In genomic region chr15:101434032-101434920, GRCh38 we compare ENCODE assay signal across 21 cellular contexts.
"Had no signal": no experiment of that assay in that cellular context is flagged by ENCODE, and none has a peak within 500 bp of the region (broad histone marks: within the 10 kb centered on the region; RNA-seq: fewer than 3 reads in every experiment).

No MANE protein-coding gene starts in this region.

- H3K4me3 Mint-ChIP-seq: activated naive CD4-positive, alpha-beta T cell treated with anti-CD3 and anti-CD28 coated beads for 36 hours; activated naive CD8-positive, alpha-beta T cell treated with anti-CD3 and anti-CD28 coated beads, Interleukin-2, amount 10 ng/mL, durations not matched to agents 7 days and 5 days; activated T-cell treated with anti-CD3 and anti-CD28 coated beads, Interleukin-2, amount 50 U/mL, for 72 hours; nephron; stimulated activated naive B cell treated with anti-CD40 and anti-IgM and Interleukin-4, amounts not matched to agents 10 μg/mL and 1 μg/mL and 100 μg/mL, for 72 hours; type B pancreatic cell; WTC11 had no signal

- H3K4me3 ChIP-seq: heart right ventricle, lung, testis had no signal

- H3K27me3 ChIP-seq: heart right ventricle, testis had no signal

- H3K9me3 ChIP-seq: heart right ventricle, testis had no signal

- H3K9me3 Mint-ChIP-seq: activated naive CD4-positive, alpha-beta T cell treated with anti-CD3 and anti-CD28 coated beads for 36 hours; activated naive CD8-positive, alpha-beta T cell treated with anti-CD3 and anti-CD28 coated beads, Interleukin-2, amount 10 ng/mL, durations not matched to agents 7 days and 5 days; activated T-cell treated with anti-CD3 and anti-CD28 coated beads, Interleukin-2, amount 50 U/mL, for 72 hours; stimulated activated naive B cell treated with anti-CD40 and anti-IgM and Interleukin-4, amounts not matched to agents 10 μg/mL and 1 μg/mL and 100 μg/mL, for 72 hours; type B pancreatic cell; WTC11 had no signal

- H3K36me3 Mint-ChIP-seq: activated naive CD8-positive, alpha-beta T cell treated with anti-CD3 and anti-CD28 coated beads, Interleukin-2, amount 10 ng/mL, durations not matched to agents 7 days and 5 days; stimulated activated naive B cell treated with anti-CD40 and anti-IgM and Interleukin-4, amounts not matched to agents 10 μg/mL and 1 μg/mL and 100 μg/mL, for 72 hours; type B pancreatic cell; WTC11 had no signal

- H3K4me1 Mint-ChIP-seq: activated naive CD8-positive, alpha-beta T cell treated with anti-CD3 and anti-CD28 coated beads, Interleukin-2, amount 10 ng/mL, durations not matched to agents 7 days and 5 days; stimulated activated naive B cell treated with anti-CD40 and anti-IgM and Interleukin-4, amounts not matched to agents 10 μg/mL and 1 μg/mL and 100 μg/mL, for 72 hours had no signal

- DNase-seq: activated effector memory CD4-positive, alpha-beta T cell treated with Interleukin-2 at 50 U/mL for 16 hours; activated naive CD4-positive, alpha-beta T cell treated with anti-CD3 and anti-CD28 coated beads for 36 hours; activated naive CD8-positive, alpha-beta T cell treated with anti-CD3 and anti-CD28 coated beads, Interleukin-2, amount 10 ng/mL, durations not matched to agents 7 days and 5 days; activated T-cell treated with anti-CD3 and anti-CD28 coated beads, Interleukin-2, amount 50 U/mL, for 72 hours; amygdala; cerebellar nuclear complex; cortex of kidney; foreskin fibroblast; heart right ventricle; left colon; nucleus accumbens; posterior cingulate gyrus; stimulated activated CD4-positive, alpha-beta T cell treated with anti-CD3 and anti-CD28 coated beads, Interleukin-2, amount 100 ng/mL, for 48 hours; stimulated activated CD8-positive, alpha-beta memory T cell treated with anti-CD3 and anti-CD28 coated beads, Interleukin-4, amount 100 ng/mL, for 48 hours; stimulated activated naive B cell treated with anti-CD40 and anti-IgM and Interleukin-4, amounts not matched to agents 10 μg/mL and 1 μg/mL and 100 μg/mL, for 72 hours; T-helper 9 cell; testis had no signal

- H3K27ac Mint-ChIP-seq: activated naive CD4-positive, alpha-beta T cell treated with anti-CD3 and anti-CD28 coated beads for 36 hours; activated naive CD8-positive, alpha-beta T cell treated with anti-CD3 and anti-CD28 coated beads, Interleukin-2, amount 10 ng/mL, durations not matched to agents 7 days and 5 days; activated T-cell treated with anti-CD3 and anti-CD28 coated beads, Interleukin-2, amount 50 U/mL, for 72 hours; nephron; stimulated activated naive B cell treated with anti-CD40 and anti-IgM and Interleukin-4, amounts not matched to agents 10 μg/mL and 1 μg/mL and 100 μg/mL, for 72 hours; type B pancreatic cell; WTC11 had no signal

- ATAC-seq: activated T-cell treated with anti-CD3 and anti-CD28 coated beads, Interleukin-2, amount 50 U/mL, for 72 hours; heart right ventricle; left colon; stimulated activated naive B cell treated with anti-CD40 and anti-IgM and Interleukin-4, amounts not matched to agents 10 μg/mL and 1 μg/mL and 100 μg/mL, for 72 hours had no signal
